10 cellular contexts compared by ENCODE assay signal in genomic region chr22:21791635-21792625, GRCh38. TPM values are rescaled to one million over a fixed set of nuclear protein-coding genes. Genes with fewer than 3 reads are reported as not detected.
DNase-seq lines count a peak whose midpoint lies in the region; ATAC-seq, FAIRE-seq and TF ChIP-seq lines count a peak whose summit lies in the region.
"Had no signal": no experiment of that assay in that cellular context is flagged by ENCODE, and none has a peak within 500 bp of the region (broad histone marks: within the 10 kb centered on the region; RNA-seq: fewer than 3 reads in every experiment).

No MANE protein-coding gene starts in this region.

- peaks cover 1% of the 10 kb centered on the region for H3K27me3 Mint-ChIP-seq in GM23338 (ENCODE audit: insufficient read depth, low read depth, poor library complexity)
- H3K27me3 Mint-ChIP-seq: dendritic cell treated with granulocyte-macrophage colony-stimulating factor and Interleukin-4, amounts not matched to agents 40 ng/mL and 50 ng/mL, for 4 days had no signal

- no peak for TF ChIP-seq RAD21 in K562 (CRISPR knock-in tag; conservative IDR thresholded peaks at IDR 0.05 in 1 of 2, IDR thresholded peaks at IDR 0.05 in 1 of 2)

- intact Hi-C loops in K562 (cut with micrococcal nuclease) (loop anchor here (2.0 to 5.0 kb wide), 2 partner anchors 75 to 80 kb away; partner anchors contain the start of gene MAPK1), esophagus squamous epithelium (cut with DNase I) (no loop called here)

- H4K20me1 ChIP-seq in K562 (replicated peaks; ENCODE audit: control insufficient read depth, insufficient read depth, low read length) (peaks cover 16% of the 10 kb centered on the region), GM23338 (replicated peaks; ENCODE audit: insufficient read depth) (peaks cover 12% of the 10 kb centered on the region)

- POLR2A ChIA-PET in K562 (lab: Yijun Ruan, JAX): interaction anchor here (0.6 to 1.3 kb wide), 4 partner anchors 10 to 62 kb away, joined by 3 read pairs; no protein-coding TSS in a partner anchor

- H3K79me2 ChIP-seq in K562 (ENCODE audit: control insufficient read depth, insufficient read depth, low read length) (no peaks in the 10 kb centered on the region), GM23338 (replicated peaks; ENCODE audit: insufficient read depth) (no peaks in the 10 kb centered on the region)

- H3K4me2 ChIP-seq in K562 (ENCODE audit: insufficient read depth, low read length) (no peak overlapping the region), GM23338 (no peak overlapping the region)

- TF ChIP-seq POLR2A in K562 (conservative IDR thresholded peaks at IDR 0.05) (no peak), esophagus squamous epithelium (IDR thresholded peaks at IDR 0.05) (no peak)

- H3K27ac ChIP-seq in K562 (ENCODE audit: extremely low read depth, low read depth, low read length) (peak overlapping the region; percentile 10; the same call in 2 of the 3 replicates), GM23338 (ENCODE audit: low read depth) (no peak overlapping the region), esophagus squamous epithelium (no peak overlapping the region)

- TF ChIP-seq EP300 in K562 (IDR thresholded peaks at IDR 0.05; ENCODE audit: low read length): peak; percentile 99

- no peak overlapping the region for H3K9ac ChIP-seq in K562 (ENCODE audit: insufficient read depth in 1 of 2, low read depth in 2 of 2, low read length in 2 of 2)

- peak; percentile 79 for FAIRE-seq in K562 (lab: Jason Lieb, UNC)

- no peaks in the 10 kb centered on the region for H3K9me3 Mint-ChIP-seq in GM23338
- H3K9me3 Mint-ChIP-seq: dendritic cell treated with granulocyte-macrophage colony-stimulating factor and Interleukin-4, amounts not matched to agents 40 ng/mL and 50 ng/mL, for 4 days had no signal

- in situ Hi-C loops in K562 (cut with MboI): no loop called here

- H2AFZ ChIP-seq in K562 (ENCODE audit: low read depth, low read length) (no peak overlapping the region), GM23338 (no peak overlapping the region)

- ATAC-seq in GM18909 (IDR thresholded peaks at IDR 0.05; ENCODE audit: poor library complexity, unreplicated experiment): peak; percentile 52
- peak; percentile 86 for ATAC-seq in K562
- no peak for ATAC-seq in GM23338

- BruUV-seq in K562 (replicated peaks; lab: Mats Ljungman, UMichigan): no TSS peak

- H3K9me2 ChIP-seq in GM23338 (ENCODE audit: insufficient read depth): no peaks in the 10 kb centered on the region

- H3K9me1 ChIP-seq in K562 (ENCODE audit: control insufficient read depth, insufficient read depth, low read length): peaks cover 12% of the 10 kb centered on the region

- H3K27me3 ChIP-seq in K562 (ENCODE audit: control insufficient read depth in 2 of 2, insufficient read depth in 2 of 2, low read length in 2 of 2) (no peaks in the 10 kb centered on the region), GM23338 (ENCODE audit: insufficient read depth) (no peaks in the 10 kb centered on the region), esophagus squamous epithelium (no peaks in the 10 kb centered on the region)

- H3K9me3 ChIP-seq in K562 (replicated peaks; ENCODE audit: control insufficient read depth, insufficient read depth, low read depth, low read length) (no peaks in the 10 kb centered on the region), esophagus squamous epithelium (no peaks in the 10 kb centered on the region)

- peak; percentile 12 for DNase-seq in NCI-H226
- DNase-seq in K562 (ENCODE audit: extremely low read depth in 1 of 4, low spot score in 3 of 4): peak; percentile 90 to 99 (median 95)
- DNase-seq in stimulated activated CD4-positive, alpha-beta T cell treated with anti-CD3 and anti-CD28 coated beads, Interleukin-2, amount 100 ng/mL, for 24 hours: peak; percentile 59 to 67
- no peak for DNase-seq in GM23338 (ENCODE audit: low spot score)
- DNase-seq in esophagus squamous epithelium (lab: John Stamatoyannopoulos, UW): no peak
- DNase-seq in NOMO-1 (lab: John Stamatoyannopoulos, UW; ENCODE audit: unreplicated experiment in 2 of 2): no peak
- no peak for DNase-seq in RPMI8226
- DNase-seq: NCI-H446 treated with DMSO at 0.1 percent for 48 hours had no signal

- TF ChIP-seq CTCF in K562 (IDR thresholded peaks at IDR 0.05 in 2 of 3, conservative IDR thresholded peaks at IDR 0.05 in 1 of 3; ENCODE audit: insufficient read depth in 2 of 3, low read depth in 1 of 3, low read length in 3 of 3) (peak in 1 of 3 experiments; percentile 83; a peak in 2 of 6 replicates), GM23338 (conservative IDR thresholded peaks at IDR 0.05; ENCODE audit: low read depth in 2 of 2) (no peak), esophagus squamous epithelium (IDR thresholded peaks at IDR 0.05) (no peak)

- H3K4me1 Mint-ChIP-seq in GM23338: no peaks in the 10 kb centered on the region

- H3K4me1 ChIP-seq in K562 (replicated peaks in 1 of 2; ENCODE audit: control insufficient read depth in 2 of 2, insufficient read depth in 2 of 2, low read length in 2 of 2) (peaks cover 0 to 11% of the 10 kb centered on the region in 2 experiments; a peak in 3 of 5 replicates), GM23338 (ENCODE audit: insufficient read depth) (no peaks in the 10 kb centered on the region), esophagus squamous epithelium (peaks cover 0 to 12% (median 6%) of the 10 kb centered on the region in 3 donors)

- CTCF ChIA-PET in K562 (lab: Yijun Ruan, JAX; ENCODE audit: low intra/inter-chr PET ratio): interaction anchor here (0.6 to 1.6 kb wide), 4 partner anchors 63 to 146 kb away, joined by 3 to 17 read pairs (median 4); no protein-coding TSS in a partner anchor

- H3K36me3 ChIP-seq in K562 (ENCODE audit: control insufficient read depth, insufficient read depth, low read length): peaks cover 80% of the 10 kb centered on the region
- peaks cover 10% of the 10 kb centered on the region; the same call in 1 of the 2 replicates for H3K36me3 ChIP-seq in GM23338 (ENCODE audit: insufficient read depth)
- H3K36me3 ChIP-seq in esophagus squamous epithelium: peaks cover 0 to 90% (median 5%) of the 10 kb centered on the region in 3 donors

- H3K36me3 Mint-ChIP-seq in GM23338 (ENCODE audit: low read depth): peaks cover 28% of the 10 kb centered on the region; the same call in 2 of the 3 replicates

- no peaks in the 10 kb centered on the region for H3F3A ChIP-seq in GM23338 (replicated peaks; ENCODE audit: low read depth)

- 44% methylated on average over 11 of the region's 11 CpGs for WGBS in K562 (ENCODE audit: insufficient coverage, low coverage, missing lambda C conversion rate)
- 51 to 65% methylated on average over 11 of the region's 11 CpGs for WGBS in esophagus squamous epithelium, 2 donors

- H3K4me3 ChIP-seq in K562 (no peak overlapping the region), GM23338 (no peak overlapping the region), esophagus squamous epithelium (no peak overlapping the region)

- H3K4me3 Mint-ChIP-seq in GM23338: no peak overlapping the region
- H3K4me3 Mint-ChIP-seq: dendritic cell treated with granulocyte-macrophage colony-stimulating factor and Interleukin-4, amounts not matched to agents 40 ng/mL and 50 ng/mL, for 4 days had no signal

- H3K27ac Mint-ChIP-seq in GM23338: no peak overlapping the region
- H3K27ac Mint-ChIP-seq: dendritic cell treated with granulocyte-macrophage colony-stimulating factor and Interleukin-4, amounts not matched to agents 40 ng/mL and 50 ng/mL, for 4 days had no signal

TF ChIP-seq in K562, 482 proteins besides CTCF, POLR2A, EP300 and RAD21 (continues in another document):
- TF ChIP-seq GABPB1 (CRISPR knock-in tag; IDR thresholded peaks at IDR 0.05) (peak; percentile 80), HDAC3 (IDR thresholded peaks at IDR 0.05; ENCODE audit: borderline replicate concordance, partially characterized antibody) (no peak), NR1H2 (CRISPR knock-in tag; IDR thresholded peaks at IDR 0.05) (peak; percentile 86; the same call in 1 of the 2 replicates)

TF ChIP-seq in GM23338, 12 proteins besides CTCF, POLR2A, EP300 and RAD21 (continues in another document):
- no peak for TF ChIP-seq EZH2 (IDR thresholded peaks at IDR 0.05; ENCODE audit: low read depth, unreplicated experiment)
- TF ChIP-seq ETS1 (IDR thresholded peaks at IDR 0.05): no peak
- TF ChIP-seq POLR2AphosphoS5 (IDR thresholded peaks at IDR 0.05; ENCODE audit: low read depth): no peak
- TF ChIP-seq STAT1 (IDR thresholded peaks at IDR 0.05; ENCODE audit: unreplicated experiment): no peak

RNA-seq across cellular contexts. Expression of gene YPEL1, which starts 56.3 kb away (rescaled TPM):
- 4.4 and 6.2 TPM in 2 replicates for total RNA-seq in K562 (2011; cell fraction: chromatin; rRNA removed; ENCODE audit: low replicate concordance)
- total RNA-seq in K562 (2011; cell fraction: nucleolus; rRNA removed): 3.0 TPM in 2 replicates
- 4.6 and 4.7 TPM in 2 replicates for total RNA-seq in K562 (2011; cell fraction: nucleoplasm; rRNA removed)
- total RNA-seq in K562 (2014; rRNA removed) (0.18 and 0.49 TPM in 2 replicates), K562 (2014; rRNA removed; fragmentation: Illumina TruSeq; extraction: Trizol) (0.41 and 0.47 TPM in 2 replicates), K562 (2015; rRNA removed; fragmentation: Illumina TruSeq; extraction: Trizol) (0.15 and 0.25 TPM in 2 replicates), K562 (2021) (0.53 and 0.54 TPM in 2 replicates), esophagus squamous epithelium (1 to 10 TPM in 3 of 4 donors, under 1 TPM in 1; 0.53 to 8.5 (median 3.0) TPM)
- polyA plus RNA-seq in K562 (2011; rRNA removed) (2.2 and 2.4 TPM in 2 replicates), K562 (2014; fragmentation: Illumina TruSeq; extraction: Trizol) (0.46 TPM in 2 replicates), K562 (2014; fragmentation: Nextera tagmentation; extraction: Ambion mirVana) (under 1 TPM; 0.07 to 0.10 TPM), K562 (2014; rRNA removed) (0.36 and 1.7 TPM in 2 replicates), GM23338 (2016; fragmentation: Nextera tagmentation; extraction: Ambion mirVana) (4.4 and 4.9 TPM in 2 replicates)
- polyA plus RNA-seq in K562 (2011; cell fraction: cytosol; rRNA removed): 0.63 and 1.4 TPM in 2 replicates
- 1.9 and 2.6 TPM in 2 replicates for polyA plus RNA-seq in K562 (2011; cell fraction: nucleus; rRNA removed)
- polyA plus RNA-seq in K562 (2012): 0.59 and 4.0 TPM in 2 replicates
- polyA minus RNA-seq in K562 (2011; rRNA and poly(A)+ RNA removed): 1.4 and 3.0 TPM in 2 replicates
- polyA minus RNA-seq in K562 (2011; cell fraction: cytosol; rRNA and poly(A)+ RNA removed): 0.46 and 0.67 TPM in 2 replicates
- polyA minus RNA-seq in K562 (2011; cell fraction: nucleus; rRNA and poly(A)+ RNA removed): 0.67 and 1.00 TPM in 2 replicates
- 5.5 and 6.0 TPM in 2 replicates for total RNA-seq in GM23338 (2014; rRNA removed; shearing (Covaris generic))

Comparison
In these comparisons a context has a peak if more than half of its experiments do, and no peak if none do; other contexts are left out.
1. DNase-seq: peak in NCI-H226 (single experiment), K562 (4 of 4) and stimulated activated CD4-positive, alpha-beta T cell treated with anti-CD3 and anti-CD28 coated beads, Interleukin-2, amount 100 ng/mL, for 24 hours (2 of 2); none in GM23338 (single experiment), esophagus squamous epithelium (single experiment), NOMO-1 (0 of 2) and RPMI8226 (single experiment).